Comparison of ENCODE assay signal across 1 cellular context in the genomic region with DNA sequence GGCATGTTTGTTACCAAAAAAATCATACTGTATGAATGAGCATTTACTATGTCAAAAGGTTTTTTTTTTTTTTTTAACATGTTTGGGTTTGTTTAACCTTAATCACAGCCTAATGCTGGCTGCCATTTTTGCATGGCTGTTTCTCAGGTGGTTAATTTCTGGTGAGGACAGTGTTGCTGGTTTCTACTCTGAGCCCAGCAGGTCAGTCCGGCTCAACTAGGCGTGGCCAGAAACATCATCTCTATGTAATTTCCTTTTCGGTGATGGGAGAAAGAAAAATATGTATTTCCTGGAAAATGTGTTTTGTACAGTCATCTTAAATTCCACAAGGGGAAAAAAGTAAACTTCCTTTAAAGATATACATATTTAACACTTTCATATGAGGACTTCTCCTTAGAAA.
TF ChIP-seq lines count a peak whose summit lies in the region.

No MANE protein-coding gene starts in this region.

TF ChIP-seq in GM23338, 12 proteins besides CTCF, POLR2A, EP300 and RAD21 (continued from another document):
- TF ChIP-seq ZNF462 (CRISPR knock-in tag; IDR thresholded peaks at IDR 0.05) (no peak), ZNF114 (CRISPR knock-in tag; IDR thresholded peaks at IDR 0.05) (no peak), ETS1 (IDR thresholded peaks at IDR 0.05) (no peak), CREB1 (CRISPR knock-in tag; IDR thresholded peaks at IDR 0.05; ENCODE audit: low read depth) (no peak), POLR2AphosphoS5 (IDR thresholded peaks at IDR 0.05; ENCODE audit: low read depth) (no peak), ZNF331 (CRISPR knock-in tag; IDR thresholded peaks at IDR 0.05; ENCODE audit: low read depth) (no peak), EZH2phosphoT487 (IDR thresholded peaks at IDR 0.05; ENCODE audit: unreplicated experiment) (no peak), STAT1 (IDR thresholded peaks at IDR 0.05; ENCODE audit: unreplicated experiment) (no peak), NANOG (IDR thresholded peaks at IDR 0.05; ENCODE audit: borderline replicate concordance) (no peak), EZH2 (IDR thresholded peaks at IDR 0.05; ENCODE audit: low read depth, unreplicated experiment) (no peak)
- TF ChIP-seq, protein P1, sequence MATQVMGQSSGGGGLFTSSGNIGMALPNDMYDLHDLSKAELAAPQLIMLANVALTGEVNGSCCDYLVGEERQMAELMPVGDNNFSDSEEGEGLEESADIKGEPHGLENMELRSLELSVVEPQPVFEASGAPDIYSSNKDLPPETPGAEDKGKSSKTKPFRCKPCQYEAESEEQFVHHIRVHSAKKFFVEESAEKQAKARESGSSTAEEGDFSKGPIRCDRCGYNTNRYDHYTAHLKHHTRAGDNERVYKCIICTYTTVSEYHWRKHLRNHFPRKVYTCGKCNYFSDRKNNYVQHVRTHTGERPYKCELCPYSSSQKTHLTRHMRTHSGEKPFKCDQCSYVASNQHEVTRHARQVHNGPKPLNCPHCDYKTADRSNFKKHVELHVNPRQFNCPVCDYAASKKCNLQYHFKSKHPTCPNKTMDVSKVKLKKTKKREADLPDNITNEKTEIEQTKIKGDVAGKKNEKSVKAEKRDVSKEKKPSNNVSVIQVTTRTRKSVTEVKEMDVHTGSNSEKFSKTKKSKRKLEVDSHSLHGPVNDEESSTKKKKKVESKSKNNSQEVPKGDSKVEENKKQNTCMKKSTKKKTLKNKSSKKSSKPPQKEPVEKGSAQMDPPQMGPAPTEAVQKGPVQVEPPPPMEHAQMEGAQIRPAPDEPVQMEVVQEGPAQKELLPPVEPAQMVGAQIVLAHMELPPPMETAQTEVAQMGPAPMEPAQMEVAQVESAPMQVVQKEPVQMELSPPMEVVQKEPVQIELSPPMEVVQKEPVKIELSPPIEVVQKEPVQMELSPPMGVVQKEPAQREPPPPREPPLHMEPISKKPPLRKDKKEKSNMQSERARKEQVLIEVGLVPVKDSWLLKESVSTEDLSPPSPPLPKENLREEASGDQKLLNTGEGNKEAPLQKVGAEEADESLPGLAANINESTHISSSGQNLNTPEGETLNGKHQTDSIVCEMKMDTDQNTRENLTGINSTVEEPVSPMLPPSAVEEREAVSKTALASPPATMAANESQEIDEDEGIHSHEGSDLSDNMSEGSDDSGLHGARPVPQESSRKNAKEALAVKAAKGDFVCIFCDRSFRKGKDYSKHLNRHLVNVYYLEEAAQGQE (IDR thresholded peaks at IDR 0.05; ENCODE audit: unreplicated experiment) = no peak
